In the genomic region with DNA sequence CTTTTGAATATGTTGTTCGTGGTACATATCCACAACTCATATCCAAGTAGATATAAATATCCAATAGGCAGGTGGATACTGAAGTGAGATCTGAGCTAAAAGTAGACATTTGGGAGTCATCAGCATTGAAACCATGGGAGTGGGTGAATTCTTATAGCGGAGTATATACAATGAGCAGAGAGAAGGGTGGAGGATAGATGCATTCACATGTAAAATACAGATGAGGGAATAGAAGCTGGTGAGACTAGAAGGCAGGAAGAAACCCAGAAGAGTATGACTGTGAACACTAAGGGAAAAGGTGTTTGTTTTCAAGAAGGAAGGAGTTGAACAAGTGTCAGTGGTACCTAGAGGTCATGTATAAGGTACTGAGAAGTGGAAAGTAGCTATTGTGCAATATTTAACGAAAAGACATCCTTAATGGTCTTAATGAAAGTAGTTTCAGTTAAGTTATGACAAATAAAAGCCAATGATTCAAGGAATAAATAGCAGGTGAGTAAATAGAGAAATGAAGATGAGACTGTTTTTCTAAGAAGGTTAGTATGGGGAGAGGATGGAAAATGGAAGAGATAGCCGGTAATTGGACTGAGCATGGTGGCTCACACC, we compare ENCODE assay signal across 17 cellular contexts.
DNase-seq lines count a peak whose midpoint lies in the region; ATAC-seq and TF ChIP-seq lines count a peak whose summit lies in the region.
"Had no signal": no experiment of that assay in that cellular context is flagged by ENCODE, and none has a peak within 500 bp of the region (broad histone marks: within the 10 kb centered on the region; RNA-seq: fewer than 3 reads in every experiment).

No MANE protein-coding gene starts in this region.

- H3K27ac Mint-ChIP-seq in activated T-helper 1 cell treated with anti-CD3 and anti-CD28 coated beads, Interleukin-12 subunit alpha, Interleukin-12 subunit beta, Interleukin-2, Interleukin-4 antibody, amounts not matched to agents 30 ng/mL and 10 ng/mL and 1 ng/mL, durations not matched to agents 14 hours and 24 hours and 36 hours, result peak overlapping the region; percentile 16
- no peak overlapping the region for H3K27ac Mint-ChIP-seq in Caco-2 (ENCODE audit: unreplicated experiment)
- H3K27ac Mint-ChIP-seq: activated CD4-positive, alpha-beta T cell treated with anti-CD3 and anti-CD28 coated beads, Interleukin-2, amount 10 ng/mL, durations not matched to agents 24 days and 14 days; B cell; nephron progenitor cell had no signal

- POLR2A ChIA-PET in Caco-2 (lab: Charles Lee), result no interaction called here

- no TSS peak for BruUV-seq in Caco-2 (replicated peaks; lab: Mats Ljungman, UMichigan)

- TF ChIP-seq CTCF in Caco-2 (IDR thresholded peaks at IDR 0.05; ENCODE audit: insufficient read depth in 1 of 2, low read depth in 1 of 2, low read length in 1 of 2, severe bottlenecking in 1 of 2, unreplicated experiment in 1 of 2), result no peak

- intact Hi-C loops in activated T-helper 1 cell treated with anti-CD3 and anti-CD28 coated beads, Interleukin-12 subunit alpha, Interleukin-12 subunit beta, Interleukin-2, Interleukin-4 antibody, amounts not matched to agents 30 ng/mL and 10 ng/mL and 1 ng/mL, durations not matched to agents 14 hours and 24 hours and 36 hours (cut with micrococcal nuclease), result loop anchor here (5.0 kb wide), 1 partner anchor 94 kb away; no protein-coding TSS in a partner anchor
- intact Hi-C loops in Caco-2 (cut with micrococcal nuclease; ENCODE audit: unreplicated experiment), result no loop called here

- peaks cover 3% of the 10 kb centered on the region for H3K27me3 Mint-ChIP-seq in activated T-helper 1 cell treated with anti-CD3 and anti-CD28 coated beads, Interleukin-12 subunit alpha, Interleukin-12 subunit beta, Interleukin-2, Interleukin-4 antibody, amounts not matched to agents 30 ng/mL and 10 ng/mL and 1 ng/mL, durations not matched to agents 14 hours and 24 hours and 36 hours (ENCODE audit: insufficient read depth)
- no peaks in the 10 kb centered on the region for H3K27me3 Mint-ChIP-seq in Caco-2 (ENCODE audit: insufficient read depth, unreplicated experiment)
- H3K27me3 Mint-ChIP-seq: activated CD4-positive, alpha-beta T cell treated with anti-CD3 and anti-CD28 coated beads, Interleukin-2, amount 10 ng/mL, durations not matched to agents 24 days and 14 days; B cell; stimulated activated memory B cell treated with anti-CD40 and anti-IgM and Interleukin-4, amounts not matched to agents 10 μg/mL and 1 μg/mL and 100 μg/mL, for 72 hours had no signal

- no peaks in the 10 kb centered on the region for H3K27me3 ChIP-seq in Caco-2 (replicated peaks; ENCODE audit: control insufficient read depth, insufficient read depth, low read length)
- H3K27me3 ChIP-seq: dorsolateral prefrontal cortex had no signal

- H3K9me3 ChIP-seq in Caco-2, result no peaks in the 10 kb centered on the region

- no peaks in the 10 kb centered on the region for H3K9me3 Mint-ChIP-seq in activated T-helper 1 cell treated with anti-CD3 and anti-CD28 coated beads, Interleukin-12 subunit alpha, Interleukin-12 subunit beta, Interleukin-2, Interleukin-4 antibody, amounts not matched to agents 30 ng/mL and 10 ng/mL and 1 ng/mL, durations not matched to agents 14 hours and 24 hours and 36 hours
- H3K9me3 Mint-ChIP-seq in Caco-2 (ENCODE audit: unreplicated experiment), result no peaks in the 10 kb centered on the region
- H3K9me3 Mint-ChIP-seq: activated CD4-positive, alpha-beta T cell treated with anti-CD3 and anti-CD28 coated beads, Interleukin-2, amount 10 ng/mL, durations not matched to agents 24 days and 14 days; nephron progenitor cell had no signal

- CTCF ChIA-PET in Caco-2 (lab: Charles Lee), result no interaction called here

- H3K4me1 ChIP-seq in Caco-2, result peaks cover under 1% of the 10 kb centered on the region; the same call in 1 of the 2 replicates

- peaks cover 25% of the 10 kb centered on the region for H3K4me1 Mint-ChIP-seq in activated T-helper 1 cell treated with anti-CD3 and anti-CD28 coated beads, Interleukin-12 subunit alpha, Interleukin-12 subunit beta, Interleukin-2, Interleukin-4 antibody, amounts not matched to agents 30 ng/mL and 10 ng/mL and 1 ng/mL, durations not matched to agents 14 hours and 24 hours and 36 hours (ENCODE audit: low read depth)
- peaks cover 2% of the 10 kb centered on the region for H3K4me1 Mint-ChIP-seq in Caco-2 (ENCODE audit: low read depth, unreplicated experiment)
- H3K4me1 Mint-ChIP-seq: nephron progenitor cell had no signal

- H3K36me3 Mint-ChIP-seq in activated T-helper 1 cell treated with anti-CD3 and anti-CD28 coated beads, Interleukin-12 subunit alpha, Interleukin-12 subunit beta, Interleukin-2, Interleukin-4 antibody, amounts not matched to agents 30 ng/mL and 10 ng/mL and 1 ng/mL, durations not matched to agents 14 hours and 24 hours and 36 hours (ENCODE audit: low read depth), result peaks cover 14% of the 10 kb centered on the region
- no peaks in the 10 kb centered on the region for H3K36me3 Mint-ChIP-seq in Caco-2 (ENCODE audit: insufficient read depth, unreplicated experiment)

- no peak for DNase-seq in activated T-helper 1 cell treated with anti-CD3 and anti-CD28 coated beads, Interleukin-12 subunit alpha, Interleukin-12 subunit beta, Interleukin-2, Interleukin-4 antibody, amounts not matched to agents 30 ng/mL and 10 ng/mL and 1 ng/mL, durations not matched to agents 14 hours and 24 hours and 36 hours (ENCODE audit: low spot score)
- DNase-seq in Caco-2 (no peak), dedifferentiated amniotic fluid mesenchymal stem cell (ENCODE audit: extremely low spot score) (no peak), iPS-NIHi11 (ENCODE audit: low spot score) (no peak)
- DNase-seq: activated CD4-positive, alpha-beta T cell treated with anti-CD3 and anti-CD28 coated beads, Interleukin-2, amount 10 ng/mL, durations not matched to agents 24 days and 14 days; dorsolateral prefrontal cortex; NCI-H2107; nephron progenitor cell; right cardiac atrium; stimulated activated CD4-positive, alpha-beta T cell treated with anti-CD3 and anti-CD28 coated beads, Interleukin-4, amount 100 ng/mL, for 4 hours had no signal

- ATAC-seq in GM18499 (IDR thresholded peaks at IDR 0.05; ENCODE audit: insufficient read depth, unreplicated experiment), result peak; percentile 45
- ATAC-seq in GM19438 (IDR thresholded peaks at IDR 0.05; ENCODE audit: low read depth, unreplicated experiment), result peak; percentile 55
- peak; percentile 63 for ATAC-seq in HG02885 (IDR thresholded peaks at IDR 0.05; ENCODE audit: poor library complexity, unreplicated experiment)
- no peak for ATAC-seq in HG02970 (IDR thresholded peaks at IDR 0.05; ENCODE audit: low FRiP score, unreplicated experiment)
- ATAC-seq: Right ventricle myocardium inferior; stimulated activated memory B cell treated with anti-CD40 and anti-IgM and Interleukin-4, amounts not matched to agents 10 μg/mL and 1 μg/mL and 100 μg/mL, for 72 hours had no signal

- H3K4me3 Mint-ChIP-seq in activated T-helper 1 cell treated with anti-CD3 and anti-CD28 coated beads, Interleukin-12 subunit alpha, Interleukin-12 subunit beta, Interleukin-2, Interleukin-4 antibody, amounts not matched to agents 30 ng/mL and 10 ng/mL and 1 ng/mL, durations not matched to agents 14 hours and 24 hours and 36 hours, result no peak overlapping the region
- H3K4me3 Mint-ChIP-seq in Caco-2 (ENCODE audit: unreplicated experiment), result no peak overlapping the region
- H3K4me3 Mint-ChIP-seq: activated CD4-positive, alpha-beta T cell treated with anti-CD3 and anti-CD28 coated beads, Interleukin-2, amount 10 ng/mL, durations not matched to agents 24 days and 14 days; B cell; nephron progenitor cell; stimulated activated memory B cell treated with anti-CD40 and anti-IgM and Interleukin-4, amounts not matched to agents 10 μg/mL and 1 μg/mL and 100 μg/mL, for 72 hours had no signal

- no peak overlapping the region for H3K4me3 ChIP-seq in Caco-2 (ENCODE audit: low read depth, low read length)
- H3K4me3 ChIP-seq: dorsolateral prefrontal cortex had no signal

- H3K36me3 ChIP-seq in Caco-2 (ENCODE audit: control insufficient read depth, insufficient read depth, low read length), result no peaks in the 10 kb centered on the region
